ENCODE assay signal across 8 cellular contexts in the genomic region with DNA sequence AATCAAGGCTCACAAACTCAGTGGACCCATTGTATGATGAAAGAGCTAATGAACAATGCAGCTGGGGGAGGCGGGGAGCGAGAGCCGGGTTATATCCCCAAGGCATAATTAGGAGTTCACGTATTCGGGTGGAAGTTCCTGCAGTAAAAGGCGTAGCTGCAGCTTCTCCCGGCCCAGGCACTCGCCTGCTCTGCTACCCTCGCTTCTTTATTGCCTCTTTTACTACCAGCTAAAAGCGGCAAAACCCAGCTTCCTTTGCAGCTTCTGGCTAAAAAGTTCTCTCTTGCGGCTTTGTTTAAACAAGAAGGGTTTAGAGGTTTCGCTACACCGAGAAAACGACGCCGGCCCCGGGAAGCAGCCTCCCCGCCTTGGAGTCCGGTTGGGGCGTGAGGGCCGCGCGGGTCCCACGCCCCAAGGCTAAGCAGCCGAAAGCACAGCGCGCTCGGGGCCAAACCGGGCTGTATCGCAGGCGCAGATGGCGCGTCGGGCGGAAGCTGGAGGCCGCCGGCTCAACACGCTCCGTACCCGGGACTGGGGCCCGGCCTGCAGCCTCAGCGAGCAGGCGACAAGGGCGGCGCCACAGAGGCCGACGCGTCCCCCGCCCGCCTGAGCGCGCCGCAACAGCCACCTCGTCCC. TPM values are rescaled to one million over a fixed set of nuclear protein-coding genes. Genes with fewer than 3 reads are reported as not detected.
DNase-seq lines count a peak whose midpoint lies in the region; ATAC-seq and TF ChIP-seq lines count a peak whose summit lies in the region.

No MANE protein-coding gene starts in this region.

- POLR2A ChIA-PET in CD4-positive, alpha-beta T cell (lab: Charles Lee) = interaction anchor here (0.5 to 4.2 kb wide), 33 partner anchors 9 to 1673 kb away, joined by 3 to 108 read pairs (median 4); partner anchors contain the start of genes FBXO5, MTHFD1L and RMND1

- DNase-seq in CD4-positive, alpha-beta T cell = no peak
- DNase-seq in NCI-H446 treated with DMSO at 0.1 percent for 48 hours (lab: John Stamatoyannopoulos, UW) = peak; percentile 26
- no peak for DNase-seq in activated T-helper 2 cell treated with anti-CD3 and anti-CD28 coated beads, Interferon-gamma antibody, Interleukin-2, Interleukin-4, amounts not matched to agents 10 μg/mL and 5 μg/mL and 100 μg/mL, durations not matched to agents 14 hours and 24 hours and 36 hours (ENCODE audit: low spot score)
- DNase-seq in fibroblast of villous mesenchyme (ENCODE audit: low read depth) = peak; percentile 80
- no peak for DNase-seq in natural killer cell
- no peak for DNase-seq in stimulated activated naive CD4-positive, alpha-beta T cell treated with Interleukin-2 at 50 U/mL for 16 hours (lab: John Stamatoyannopoulos, UW)

- H3K27me3 ChIP-seq in CD4-positive, alpha-beta T cell (ENCODE audit: control insufficient read depth, insufficient read depth, low read length) = no peaks in the 10 kb centered on the region

- H3K9me3 ChIP-seq in CD4-positive, alpha-beta T cell (ENCODE audit: control insufficient read depth, low read length) = no peaks in the 10 kb centered on the region

- H3K27me3 Mint-ChIP-seq in CD4-positive, alpha-beta T cell = peaks cover 4% of the 10 kb centered on the region
- H3K27me3 Mint-ChIP-seq in activated T-helper 2 cell treated with anti-CD3 and anti-CD28 coated beads, Interferon-gamma antibody, Interleukin-2, Interleukin-4, amounts not matched to agents 10 μg/mL and 5 μg/mL and 100 μg/mL, durations not matched to agents 14 hours and 24 hours and 36 hours (ENCODE audit: low read depth) = no peaks in the 10 kb centered on the region
- no peaks in the 10 kb centered on the region for H3K27me3 Mint-ChIP-seq in natural killer cell (ENCODE audit: low read depth in 2 of 2)

- peaks cover 23% of the 10 kb centered on the region for H3K36me3 Mint-ChIP-seq in CD4-positive, alpha-beta T cell (ENCODE audit: low read depth)
- peaks cover 32% of the 10 kb centered on the region for H3K36me3 Mint-ChIP-seq in activated T-helper 2 cell treated with anti-CD3 and anti-CD28 coated beads, Interferon-gamma antibody, Interleukin-2, Interleukin-4, amounts not matched to agents 10 μg/mL and 5 μg/mL and 100 μg/mL, durations not matched to agents 14 hours and 24 hours and 36 hours (ENCODE audit: low read depth)
- no peaks in the 10 kb centered on the region for H3K36me3 Mint-ChIP-seq in natural killer cell

- peaks cover 76% of the 10 kb centered on the region for H3K4me1 Mint-ChIP-seq in CD4-positive, alpha-beta T cell (ENCODE audit: low read depth)
- peaks cover 48% of the 10 kb centered on the region for H3K4me1 Mint-ChIP-seq in activated T-helper 2 cell treated with anti-CD3 and anti-CD28 coated beads, Interferon-gamma antibody, Interleukin-2, Interleukin-4, amounts not matched to agents 10 μg/mL and 5 μg/mL and 100 μg/mL, durations not matched to agents 14 hours and 24 hours and 36 hours (ENCODE audit: low read depth)
- peaks cover 52% of the 10 kb centered on the region in 2 donors for H3K4me1 Mint-ChIP-seq in natural killer cell

- H3K4me3 ChIP-seq in fibroblast of villous mesenchyme (ENCODE audit: low read depth, low read length) = peak overlapping the region; percentile 81

- CTCF ChIA-PET in CD4-positive, alpha-beta T cell (lab: Charles Lee) = interaction anchor here (0.7 to 1.2 kb wide), 4 partner anchors 16 to 62 kb away, joined by 3 to 6 read pairs (median 3); partner anchors contain the start of gene RMND1

- intact Hi-C loops in CD4-positive, alpha-beta T cell (cut with DNase I, micrococcal nuclease) = loop anchor here (1.0 to 10.0 kb wide), 5 partner anchors 16 to 1845 kb away; partner anchors contain the start of genes RMND1 (in 2 of the 2), FBXO5 (in 1 of the 2) and PPIL4 (in 1 of the 2)
- intact Hi-C loops in activated T-helper 2 cell treated with anti-CD3 and anti-CD28 coated beads, Interferon-gamma antibody, Interleukin-2, Interleukin-4, amounts not matched to agents 10 μg/mL and 5 μg/mL and 100 μg/mL, durations not matched to agents 14 hours and 24 hours and 36 hours (cut with micrococcal nuclease) = loop anchor here (1.0 to 10.0 kb wide), 7 partner anchors 9 to 1825 kb away; partner anchors contain the start of genes FBXO5, GINM1, MTHFD1L and RMND1
- intact Hi-C loops in natural killer cell (cut with micrococcal nuclease) = loop anchor here (1.0 to 10.0 kb wide), 4 partner anchors 9 to 1595 kb away; partner anchors contain the start of genes FBXO5 and RMND1

- peak; percentile 65 for ATAC-seq in CD4-positive, alpha-beta T cell (ENCODE audit: poor library complexity)
- ATAC-seq in GM18870 (IDR thresholded peaks at IDR 0.05; ENCODE audit: unreplicated experiment) (peak; percentile 40), HG03064 (IDR thresholded peaks at IDR 0.05; ENCODE audit: low read depth, unreplicated experiment) (peak; percentile 62), natural killer cell (peak in 1 of 3 donors; percentile 0)

- TF ChIP-seq CTCF in CD4-positive, alpha-beta T cell (IDR thresholded peaks at IDR 0.05) = no peak
- no peak for TF ChIP-seq CTCF in fibroblast of villous mesenchyme (IDR thresholded peaks at IDR 0.05; ENCODE audit: insufficient read depth, low read depth, low read length)
- no peak for TF ChIP-seq CTCF in natural killer cell (IDR thresholded peaks at IDR 0.05)

- no peaks in the 10 kb centered on the region for H3K9me3 Mint-ChIP-seq in CD4-positive, alpha-beta T cell
- no peaks in the 10 kb centered on the region for H3K9me3 Mint-ChIP-seq in activated T-helper 2 cell treated with anti-CD3 and anti-CD28 coated beads, Interferon-gamma antibody, Interleukin-2, Interleukin-4, amounts not matched to agents 10 μg/mL and 5 μg/mL and 100 μg/mL, durations not matched to agents 14 hours and 24 hours and 36 hours
- no peaks in the 10 kb centered on the region for H3K9me3 Mint-ChIP-seq in natural killer cell

- H3K27ac Mint-ChIP-seq in CD4-positive, alpha-beta T cell = peak overlapping the region; percentile 97
- peak overlapping the region; percentile 96 for H3K27ac Mint-ChIP-seq in activated T-helper 2 cell treated with anti-CD3 and anti-CD28 coated beads, Interferon-gamma antibody, Interleukin-2, Interleukin-4, amounts not matched to agents 10 μg/mL and 5 μg/mL and 100 μg/mL, durations not matched to agents 14 hours and 24 hours and 36 hours
- H3K27ac Mint-ChIP-seq in natural killer cell = peak overlapping the region; percentile 95 to 99

- H3K4me3 Mint-ChIP-seq in CD4-positive, alpha-beta T cell = peak overlapping the region; percentile 93
- H3K4me3 Mint-ChIP-seq in activated T-helper 2 cell treated with anti-CD3 and anti-CD28 coated beads, Interferon-gamma antibody, Interleukin-2, Interleukin-4, amounts not matched to agents 10 μg/mL and 5 μg/mL and 100 μg/mL, durations not matched to agents 14 hours and 24 hours and 36 hours (ENCODE audit: low read depth) = peak overlapping the region; percentile 95
- peak overlapping the region; percentile 95 for H3K4me3 Mint-ChIP-seq in natural killer cell

- peak overlapping the region; percentile 86 for H3K27ac ChIP-seq in CD4-positive, alpha-beta T cell (ENCODE audit: low read depth, low read length)

RNA-seq across cellular contexts. Expression of gene ZBTB2, which starts 1.6 kb away (rescaled TPM):
- 10 to 100 TPM; 18.6 to 19.1 TPM for total RNA-seq in CD4-positive, alpha-beta T cell
- total RNA-seq in activated T-helper 2 cell treated with anti-CD3 and anti-CD28 coated beads, Interferon-gamma antibody, Interleukin-2, Interleukin-4, amounts not matched to agents 10 μg/mL and 5 μg/mL and 100 μg/mL, durations not matched to agents 14 hours and 24 hours and 36 hours = 19.1 and 19.7 TPM in 2 replicates
- 8.7 and 10.8 TPM in 2 replicates for total RNA-seq in fibroblast of villous mesenchyme
- 10 to 100 TPM; 27.4 to 36.9 (median 29.9) TPM for total RNA-seq in natural killer cell

Comparison
In these comparisons a context has a peak if more than half of its experiments do, and no peak if none do; other contexts are left out.
1. DNase-seq: peak in NCI-H446 treated with DMSO at 0.1 percent for 48 hours (single experiment) and fibroblast of villous mesenchyme (single experiment); none in CD4-positive, alpha-beta T cell (0 of 10), activated T-helper 2 cell treated with anti-CD3 and anti-CD28 coated beads, Interferon-gamma antibody, Interleukin-2, Interleukin-4, amounts not matched to agents 10 μg/mL and 5 μg/mL and 100 μg/mL, durations not matched to agents 14 hours and 24 hours and 36 hours (single experiment), natural killer cell (single experiment) and stimulated activated naive CD4-positive, alpha-beta T cell treated with Interleukin-2 at 50 U/mL for 16 hours (single experiment).
2. Peak in every context shown above with its lines, with median percentiles within 50 percentile points of each other: H3K27ac Mint-ChIP-seq and H3K4me3 Mint-ChIP-seq.